In the genomic region with DNA sequence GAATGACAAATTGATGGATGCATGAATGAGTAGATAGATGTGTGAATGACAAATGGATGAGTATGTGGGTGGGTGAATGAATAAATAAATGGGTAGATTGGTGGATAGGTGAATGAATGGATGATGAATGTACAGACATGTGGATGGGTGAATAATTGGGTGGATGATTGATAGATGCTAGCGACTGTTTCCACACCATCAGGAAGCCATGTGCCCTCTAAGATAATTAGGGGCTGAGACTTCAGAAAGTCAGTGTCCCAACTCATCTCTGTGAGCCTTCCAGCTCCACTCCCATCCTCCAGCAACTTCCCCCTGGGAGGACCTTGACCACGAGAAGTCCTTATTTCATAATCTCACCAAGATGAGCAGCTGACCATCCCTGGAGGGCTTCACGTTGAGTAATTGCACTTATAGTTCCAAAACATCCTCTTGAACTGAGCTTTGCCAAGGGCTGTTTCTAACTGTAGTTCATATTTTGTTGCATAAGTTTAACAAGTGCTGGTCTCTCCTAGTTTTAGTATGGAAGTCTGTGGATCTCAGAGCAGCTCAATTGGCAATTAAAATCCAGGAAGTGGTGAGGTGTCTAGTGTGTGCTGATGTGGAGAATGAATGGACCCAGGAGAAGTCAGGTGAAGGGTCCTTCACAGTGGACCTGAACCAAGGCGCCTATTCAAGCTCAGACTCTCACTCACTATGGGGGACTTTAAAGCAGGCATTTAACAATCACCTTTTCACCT, we compare ENCODE assay signal across 33 cellular contexts.
DNase-seq lines count a peak whose midpoint lies in the region; ATAC-seq, FAIRE-seq and TF ChIP-seq lines count a peak whose summit lies in the region.
"Had no signal": no experiment of that assay in that cellular context is flagged by ENCODE, and none has a peak within 500 bp of the region (broad histone marks: within the 10 kb centered on the region; RNA-seq: fewer than 3 reads in every experiment).

No MANE protein-coding gene starts in this region.

- peaks cover 0 to 15% (median 7%) of the 10 kb centered on the region in 10 experiments; a peak in 7 of 20 replicates for H3K4me1 ChIP-seq in BLaER1 treated with 17β-estradiol and CSF1 and Interleukin-3, amounts not matched to agents 10 nM and 100 nM
- H3K4me1 ChIP-seq in kidney (ENCODE audit: control insufficient read depth in 1 of 2, insufficient read depth in 1 of 2, low read depth in 1 of 2, low read length in 2 of 2) (no peaks in the 10 kb centered on the region), gastrocnemius medialis (peaks cover 0 to 3% of the 10 kb centered on the region in 2 donors)
- H3K4me1 ChIP-seq: SJSA1, uterus had no signal

- FAIRE-seq in RCC 7860 (lab: Jason Lieb, UNC): no peak
- no peak for FAIRE-seq in kidney (lab: Jason Lieb, UNC)
- FAIRE-seq: colon, endothelial cell of umbilical vein, GM18507, GM19239, HepG2, keratinocyte had no signal

- H4K20me1 ChIP-seq in BLaER1 treated with 17β-estradiol and CSF1 and Interleukin-3, amounts not matched to agents 10 nM and 100 nM: no peaks in the 10 kb centered on the region

- no peak for TF ChIP-seq POLR2A in gastrocnemius medialis (IDR thresholded peaks at IDR 0.05)

- DNase-seq in RCC 7860 (ENCODE audit: low spot score) (peak; percentile 9), kidney (peak; percentile 3), gastrocnemius medialis (peak; percentile 62 to 70), SIG-M5 (lab: John Stamatoyannopoulos, UW) (no peak), epidermal melanocyte (ENCODE audit: insufficient read length, low spot score) (no peak), glomerular visceral epithelial cell (ENCODE audit: extremely low spot score) (no peak)
- DNase-seq: activated CD4-positive, alpha-beta T cell treated with anti-CD3 and anti-CD28 coated beads for 48 hours; activated CD8-positive, alpha-beta memory T cell treated with anti-CD3 and anti-CD28 coated beads for 24 hours; anterior cingulate cortex; DMS 273 treated with DMSO at 0.1 percent for 48 hours; H9; Karpas-422; naive thymus-derived CD8-positive, alpha-beta T cell; NCI-H1436; NCI-H2081 treated with DMSO at 0.1 percent for 48 hours; NCI-H226; NCI-H526 treated with DMSO at 0.1 percent for 48 hours; stimulated activated naive CD4-positive, alpha-beta T cell; T1000 had no signal

- H3K36me3 ChIP-seq in BLaER1 treated with 17β-estradiol and CSF1 and Interleukin-3, amounts not matched to agents 10 nM and 100 nM: no peaks in the 10 kb centered on the region
- H3K36me3 ChIP-seq in kidney (ENCODE audit: control insufficient read depth in 1 of 2, insufficient read depth in 2 of 2, low read length in 2 of 2): no peaks in the 10 kb centered on the region
- H3K36me3 ChIP-seq in gastrocnemius medialis: no peaks in the 10 kb centered on the region
- H3K36me3 ChIP-seq: SJSA1, uterus had no signal

- intact Hi-C loops in kidney (cut with DNase I) (no loop called here), gastrocnemius medialis (cut with DNase I; ENCODE audit: low total_unique reads) (no loop called here)

- H3K4me3 ChIP-seq in BLaER1 treated with 17β-estradiol and CSF1 and Interleukin-3, amounts not matched to agents 10 nM and 100 nM: no peak overlapping the region
- no peak overlapping the region for H3K4me3 ChIP-seq in kidney (ENCODE audit: low read length in 2 of 2)
- no peak overlapping the region for H3K4me3 ChIP-seq in gastrocnemius medialis
- H3K4me3 ChIP-seq: lung, SJSA1, smooth muscle cell, uterus had no signal

- no peak overlapping the region for H3K27ac ChIP-seq in BLaER1 treated with 17β-estradiol and CSF1 and Interleukin-3, amounts not matched to agents 10 nM and 100 nM
- H3K27ac ChIP-seq in kidney (ENCODE audit: low read depth in 2 of 2, low read length in 2 of 2) (no peak overlapping the region), gastrocnemius medialis (peak overlapping the region in 2 of 4 donors; percentile 48 to 58)
- H3K27ac ChIP-seq: SJSA1 had no signal

- H3K9me3 ChIP-seq in BLaER1 treated with 17β-estradiol and CSF1 and Interleukin-3, amounts not matched to agents 10 nM and 100 nM (replicated peaks in 1 of 11): peaks cover 9 to 21% (median 19%) of the 10 kb centered on the region in 11 experiments; a peak in 21 of 22 replicates
- H3K9me3 ChIP-seq in kidney (ENCODE audit: control insufficient read depth in 1 of 2, low read length in 2 of 2) (no peaks in the 10 kb centered on the region), gastrocnemius medialis (no peaks in the 10 kb centered on the region)
- H3K9me3 ChIP-seq: SJSA1, uterus had no signal

- TF ChIP-seq CTCF in kidney (IDR thresholded peaks at IDR 0.05; ENCODE audit: borderline replicate concordance, extremely low read depth, insufficient read depth): no peak
- TF ChIP-seq CTCF in gastrocnemius medialis (IDR thresholded peaks at IDR 0.05 in 4 of 5, conservative IDR thresholded peaks at IDR 0.05 in 1 of 5): no peak

- peak overlapping the region in 9 of 11 experiments; percentile 14 to 66 (median 29); a peak in 14 of 22 replicates for H3K4me2 ChIP-seq in BLaER1 treated with 17β-estradiol and CSF1 and Interleukin-3, amounts not matched to agents 10 nM and 100 nM
- H3K4me2 ChIP-seq: smooth muscle cell had no signal

- H3K27me3 ChIP-seq in BLaER1 treated with 17β-estradiol and CSF1 and Interleukin-3, amounts not matched to agents 10 nM and 100 nM: no peaks in the 10 kb centered on the region
- H3K27me3 ChIP-seq in gastrocnemius medialis: no peaks in the 10 kb centered on the region
- H3K27me3 ChIP-seq: SJSA1, uterus had no signal

- no peak overlapping the region for H3K9ac ChIP-seq in BLaER1 treated with 17β-estradiol and CSF1 and Interleukin-3, amounts not matched to agents 10 nM and 100 nM
- H3K9ac ChIP-seq in kidney (ENCODE audit: low read length in 2 of 2): no peak overlapping the region

- in situ Hi-C loops in gastrocnemius medialis (cut with MboI; ENCODE audit: low sequenced_read_pairs in 4 of 4): no loop called here

- ATAC-seq in gastrocnemius medialis (peak; percentile 79 to 81), GM19452 (IDR thresholded peaks at IDR 0.05; ENCODE audit: unreplicated experiment) (no peak)
- ATAC-seq: activated naive CD4-positive, alpha-beta T cell treated with anti-CD3 and anti-CD28 coated beads, Interleukin-2, amount 50 U/mL, for 72 hours; HepG2; naive thymus-derived CD8-positive, alpha-beta T cell; Panc1 had no signal

Comparison
In these comparisons a context has a peak if more than half of its experiments do, and no peak if none do; other contexts are left out.
1. DNase-seq: peak in RCC 7860 (single experiment), kidney (single experiment) and gastrocnemius medialis (2 of 2); none in SIG-M5 (single experiment), epidermal melanocyte (single experiment) and glomerular visceral epithelial cell (single experiment).